ENCODE assay signal across 8 cellular contexts in genomic region chr7:50664461-50664922, GRCh38.
DNase-seq lines count a peak whose midpoint lies in the region; ATAC-seq lines count a peak whose summit lies in the region.

No MANE protein-coding gene starts in this region.

- peaks cover 2% of the 10 kb centered on the region for H3K27me3 Mint-ChIP-seq in activated CD4-positive, alpha-beta T cell treated with anti-CD3 and anti-CD28 coated beads, Interleukin-2, amount 10 ng/mL, durations not matched to agents 24 days and 14 days

- H3K9me3 Mint-ChIP-seq in activated CD4-positive, alpha-beta T cell treated with anti-CD3 and anti-CD28 coated beads, Interleukin-2, amount 10 ng/mL, durations not matched to agents 24 days and 14 days: no peaks in the 10 kb centered on the region

- peak; percentile 56 for ATAC-seq in HG02678 (IDR thresholded peaks at IDR 0.05; ENCODE audit: unreplicated experiment)

- peaks cover 2% of the 10 kb centered on the region for H3K36me3 Mint-ChIP-seq in activated CD4-positive, alpha-beta T cell treated with anti-CD3 and anti-CD28 coated beads, Interleukin-2, amount 10 ng/mL, durations not matched to agents 24 days and 14 days (ENCODE audit: low read depth)

- intact Hi-C loops in activated CD4-positive, alpha-beta T cell treated with anti-CD3 and anti-CD28 coated beads, Interleukin-2, amount 10 ng/mL, durations not matched to agents 24 days and 14 days (cut with micrococcal nuclease): loop anchor here (2.0 to 10.0 kb wide), 4 partner anchors 52 to 460 kb away; no protein-coding TSS in a partner anchor

- peaks cover 46% of the 10 kb centered on the region for H3K4me1 Mint-ChIP-seq in activated CD4-positive, alpha-beta T cell treated with anti-CD3 and anti-CD28 coated beads, Interleukin-2, amount 10 ng/mL, durations not matched to agents 24 days and 14 days

- no peak overlapping the region for H3K27ac Mint-ChIP-seq in activated CD4-positive, alpha-beta T cell treated with anti-CD3 and anti-CD28 coated beads, Interleukin-2, amount 10 ng/mL, durations not matched to agents 24 days and 14 days

- H3K4me3 Mint-ChIP-seq in activated CD4-positive, alpha-beta T cell treated with anti-CD3 and anti-CD28 coated beads, Interleukin-2, amount 10 ng/mL, durations not matched to agents 24 days and 14 days: no peak overlapping the region

- peak; percentile 68 for DNase-seq in activated CD4-positive, alpha-beta T cell treated with anti-CD3 and anti-CD28 coated beads, Interleukin-2, amount 10 ng/mL, durations not matched to agents 24 days and 14 days
- no peak for DNase-seq in activated CD4-positive, alpha-beta T cell treated with anti-CD3 and anti-CD28 coated beads for 4 hours
- DNase-seq in NOMO-1 (lab: John Stamatoyannopoulos, UW; ENCODE audit: unreplicated experiment in 2 of 2): peak; percentile 32 to 83
- peak; percentile 24 for DNase-seq in fibroblast of gingiva (ENCODE audit: low read depth)
- no peak for DNase-seq in NCI-H1092 (lab: John Stamatoyannopoulos, UW)
- DNase-seq in ecto neural progenitor cell (ENCODE audit: low spot score): no peak
- DNase-seq in iPS-NIHi11 (ENCODE audit: low spot score): no peak

Comparison
In these comparisons a context has a peak if more than half of its experiments do, and no peak if none do; other contexts are left out.
1. DNase-seq: peak in activated CD4-positive, alpha-beta T cell treated with anti-CD3 and anti-CD28 coated beads, Interleukin-2, amount 10 ng/mL, durations not matched to agents 24 days and 14 days (single experiment), NOMO-1 (2 of 2) and fibroblast of gingiva (single experiment); none in activated CD4-positive, alpha-beta T cell treated with anti-CD3 and anti-CD28 coated beads for 4 hours (0 of 2), NCI-H1092 (single experiment), ecto neural progenitor cell (single experiment) and iPS-NIHi11 (single experiment).